Comparison of ENCODE assay signal across 23 cellular contexts in the genomic region with DNA sequence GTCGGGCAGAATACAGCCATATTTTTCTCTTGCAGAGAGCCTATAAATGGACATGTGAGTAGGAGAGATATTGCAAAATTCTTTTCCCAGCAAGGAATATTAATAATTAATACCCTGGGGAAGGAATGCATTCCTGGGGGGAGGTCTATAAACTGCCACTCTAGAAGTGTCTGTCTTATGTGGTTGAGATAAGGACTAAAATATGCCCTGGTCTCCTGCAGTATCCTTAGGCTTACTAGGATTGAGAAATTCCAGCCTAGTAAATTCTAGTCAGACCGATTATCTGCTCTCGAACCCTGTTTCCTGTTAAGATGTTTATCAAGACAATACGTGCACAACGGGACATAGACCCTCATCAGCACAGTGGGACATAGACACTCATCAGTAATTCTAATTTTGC.
"Had no signal": no experiment of that assay in that cellular context is flagged by ENCODE, and none has a peak within 500 bp of the region (broad histone marks: within the 10 kb centered on the region; RNA-seq: fewer than 3 reads in every experiment).

No MANE protein-coding gene starts in this region.

- H3K27me3 Mint-ChIP-seq: dendritic cell treated with granulocyte-macrophage colony-stimulating factor and Interleukin-4, amounts not matched to agents 40 ng/mL and 50 ng/mL, for 4 days; naive thymus-derived CD8-positive, alpha-beta T cell; stimulated activated memory B cell treated with anti-CD40 and anti-IgM and Interleukin-4, amounts not matched to agents 10 μg/mL and 1 μg/mL and 100 μg/mL, for 72 hours; type B pancreatic cell had no signal

- H3K27ac ChIP-seq: epithelial cell of prostate, gastrocnemius medialis, prostate gland, right atrium auricular region, testis, tibial artery had no signal

- H3K27me3 ChIP-seq: gastrocnemius medialis, right atrium auricular region, testis, tibial artery had no signal

- ATAC-seq: esophagus mucosa; gastrocnemius medialis; left lobe of liver; naive thymus-derived CD8-positive, alpha-beta T cell; sciatic nerve; stimulated activated memory B cell treated with anti-CD40 and anti-IgM and Interleukin-4, amounts not matched to agents 10 μg/mL and 1 μg/mL and 100 μg/mL, for 72 hours; stimulated activated naive CD8-positive, alpha-beta T cell treated with anti-CD3 and anti-CD28 coated beads, Interleukin-15, Interleukin-2, amounts not matched to agents 100 U/mL and 50 U/mL, for 24 hours had no signal

- H3K4me3 Mint-ChIP-seq: dendritic cell treated with granulocyte-macrophage colony-stimulating factor and Interleukin-4, amounts not matched to agents 40 ng/mL and 50 ng/mL, for 4 days; endodermal cell; naive thymus-derived CD8-positive, alpha-beta T cell; nephron progenitor cell; stimulated activated memory B cell treated with anti-CD40 and anti-IgM and Interleukin-4, amounts not matched to agents 10 μg/mL and 1 μg/mL and 100 μg/mL, for 72 hours; type B pancreatic cell had no signal

- H3K4me1 Mint-ChIP-seq: endodermal cell; naive thymus-derived CD8-positive, alpha-beta T cell; nephron progenitor cell; stimulated activated memory B cell treated with anti-CD40 and anti-IgM and Interleukin-4, amounts not matched to agents 10 μg/mL and 1 μg/mL and 100 μg/mL, for 72 hours had no signal

- H3K9me3 ChIP-seq: gastrocnemius medialis, prostate gland, testis, tibial artery had no signal

- H3K4me1 ChIP-seq: gastrocnemius medialis, prostate gland, right atrium auricular region, testis, tibial artery had no signal

- H3K36me3 Mint-ChIP-seq: stimulated activated memory B cell treated with anti-CD40 and anti-IgM and Interleukin-4, amounts not matched to agents 10 μg/mL and 1 μg/mL and 100 μg/mL, for 72 hours; type B pancreatic cell had no signal

- H3K4me3 ChIP-seq: gastrocnemius medialis, prostate gland, right atrium auricular region, testis, tibial artery had no signal

- H3K27ac Mint-ChIP-seq: dendritic cell treated with granulocyte-macrophage colony-stimulating factor and Interleukin-4, amounts not matched to agents 40 ng/mL and 50 ng/mL, for 4 days; endodermal cell; naive thymus-derived CD8-positive, alpha-beta T cell; nephron progenitor cell; stimulated activated memory B cell treated with anti-CD40 and anti-IgM and Interleukin-4, amounts not matched to agents 10 μg/mL and 1 μg/mL and 100 μg/mL, for 72 hours; type B pancreatic cell had no signal

- DNase-seq: effector CD8-positive, alpha-beta T cell; endodermal cell; gastrocnemius medialis; head of caudate nucleus; kidney; naive thymus-derived CD8-positive, alpha-beta T cell; nephron progenitor cell; nucleus accumbens; stimulated activated CD4-positive, alpha-beta T cell treated with anti-CD3 and anti-CD28 coated beads, Interleukin-2, amount 100 ng/mL, for 24 hours; stimulated activated CD4-positive, alpha-beta T cell treated with anti-CD3 and anti-CD28 coated beads, Interleukin-4, amount 100 ng/mL, for 4 hours; stimulated activated naive CD8-positive, alpha-beta T cell treated with anti-CD3 and anti-CD28 coated beads, Interleukin-15, Interleukin-2, amounts not matched to agents 100 U/mL and 50 U/mL, for 24 hours; substantia nigra; testis; tibial artery had no signal

- H3K9me3 Mint-ChIP-seq: type B pancreatic cell had no signal

- H3K36me3 ChIP-seq: gastrocnemius medialis, prostate gland, right atrium auricular region, tibial artery had no signal
